In genomic region chr1:219941179-219942118, GRCh38 we compare ENCODE assay signal across 29 cellular contexts. TPM values are rescaled to one million over a fixed set of nuclear protein-coding genes. Genes with fewer than 3 reads are reported as not detected.
"Had no signal": no experiment of that assay in that cellular context is flagged by ENCODE, and none has a peak within 500 bp of the region (broad histone marks: within the 10 kb centered on the region; RNA-seq: fewer than 3 reads in every experiment).

No MANE protein-coding gene starts in this region.

- H3K4me3 ChIP-seq: Peyer's patch, SJCRH30 had no signal

- ATAC-seq: activated CD4-positive, alpha-beta T cell treated with anti-CD3 and anti-CD28 coated beads for 36 hours had no signal

- H3K9me3 ChIP-seq: Peyer's patch, SK-N-SH had no signal

- H3K9ac ChIP-seq: SK-N-SH had no signal

- H3K36me3 ChIP-seq: brain microvascular endothelial cell, Peyer's patch, SJCRH30 had no signal

- H3K4me2 ChIP-seq: SK-N-SH had no signal

- H3K27ac ChIP-seq: brain microvascular endothelial cell, Peyer's patch, RWPE1, SJCRH30, VCaP had no signal

- H3K27me3 ChIP-seq: Peyer's patch, SJCRH30 had no signal

- DNase-seq: activated CD4-positive, alpha-beta memory T cell treated with anti-CD3 and anti-CD28 coated beads, Interleukin-2, amount 10 ng/mL, durations not matched to agents 7 days and 5 days; activated CD4-positive, alpha-beta T cell treated with anti-CD3 and anti-CD28 coated beads for 36 hours; activated CD4-positive, alpha-beta T cell treated with anti-CD3 and anti-CD28 coated beads, Interleukin-2, amount 50 U/mL, for 1 hour; activated CD4-positive, CD25-positive, alpha-beta regulatory T cell; activated CD8-positive, alpha-beta memory T cell treated with anti-CD3 and anti-CD28 coated beads, Interleukin-2, amount 50 U/mL, for 4 hours; aorta; brain microvascular endothelial cell; cerebellar nuclear complex; KG1; NCI-H1092 treated with DMSO at 0.1 percent for 48 hours; NCI-H1417 treated with DMSO at 0.1 percent for 48 hours; NCI-H1694; NCI-H2029; NCI-H2107; NCI-H345; NCI-H510A; NCI-H69; NK-92 treated with Interleukin-12 subunit alpha and Interleukin-12 subunit beta, amount 100 ng/mL, for 24 hours; Peyer's patch; Right ventricle myocardium superior; SK-N-SH; T-helper 1 cell had no signal

- H3K4me1 ChIP-seq: Peyer's patch had no signal

RNA-seq across cellular contexts. Expression of gene SLC30A10, which starts 13.1 kb away (rescaled TPM):
- total RNA-seq: activated CD4-positive, alpha-beta memory T cell treated with anti-CD3 and anti-CD28 coated beads, Interleukin-2, amount 10 ng/mL, durations not matched to agents 7 days and 5 days; activated CD4-positive, alpha-beta T cell treated with anti-CD3 and anti-CD28 coated beads for 36 hours; aorta; cardiac septum; LHCN-M2; M059J; SJCRH30; T-helper 2 cell treated with Interferon-gamma antibody and Interleukin-4, amounts not matched to agents 100 ng/mL and 5 ng/mL, for 36 hours had no signal
